Comparison of ENCODE assay signal across 9 cellular contexts in the genomic region with DNA sequence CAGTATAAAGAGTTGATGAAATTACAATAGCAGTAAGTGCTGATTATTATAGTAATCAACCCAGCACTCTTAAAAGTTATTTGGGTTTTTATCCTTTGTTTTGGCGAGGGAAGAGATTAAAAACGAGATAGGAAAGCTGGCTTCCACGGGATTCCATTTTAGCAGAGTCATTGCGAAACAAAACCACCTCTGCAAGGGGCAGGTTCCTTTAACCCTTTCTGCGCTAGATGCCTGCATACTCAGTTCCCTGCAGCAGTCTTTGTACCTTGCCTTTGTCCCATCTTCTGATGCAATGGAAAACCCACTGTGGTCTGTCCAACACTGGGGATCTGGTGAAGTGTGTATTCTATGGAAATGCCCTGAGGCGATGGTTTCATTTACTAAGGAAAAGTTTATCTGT. TPM values are rescaled to one million over a fixed set of nuclear protein-coding genes. Genes with fewer than 3 reads are reported as not detected.
A peak's percentile ranks its signal among the peaks of the same experiment; 100 is the strongest.
DNase-seq lines count a peak whose midpoint lies in the region; ATAC-seq and TF ChIP-seq lines count a peak whose summit lies in the region.
"Had no signal": no experiment of that assay in that cellular context is flagged by ENCODE, and none has a peak within 500 bp of the region (broad histone marks: within the 10 kb centered on the region; RNA-seq: fewer than 3 reads in every experiment).

No MANE protein-coding gene starts in this region.

- H3K36me3 ChIP-seq in breast epithelium: peaks cover 3% of the 10 kb centered on the region

- TF ChIP-seq CTCF in breast epithelium (IDR thresholded peaks at IDR 0.05): no peak

- peak overlapping the region in 2 of 3 donors; percentile 94 to 98 for H3K27ac Mint-ChIP-seq in IgD-negative memory B cell
- H3K27ac Mint-ChIP-seq in natural killer cell treated with Interleukin-12 subunit alpha and Interleukin-12 subunit beta and Interleukin-15 and Interleukin-18, amount 100 ng/mL, for 72 hours: peak overlapping the region in 1 of 2 donors; percentile 19

- peak overlapping the region; percentile 21 to 95 (median 92) for H3K4me3 Mint-ChIP-seq in IgD-negative memory B cell
- H3K4me3 Mint-ChIP-seq in natural killer cell treated with Interleukin-12 subunit alpha and Interleukin-12 subunit beta and Interleukin-15 and Interleukin-18, amount 100 ng/mL, for 72 hours: peak overlapping the region; percentile 87

- H3K27ac ChIP-seq in breast epithelium: peak overlapping the region; percentile 27 to 100

- no peak for TF ChIP-seq POLR2A in breast epithelium (IDR thresholded peaks at IDR 0.05)

- peaks cover 45 to 57% (median 50%) of the 10 kb centered on the region in 3 donors for H3K4me1 Mint-ChIP-seq in IgD-negative memory B cell
- peaks cover 46 to 47% of the 10 kb centered on the region in 2 donors for H3K4me1 Mint-ChIP-seq in natural killer cell treated with Interleukin-12 subunit alpha and Interleukin-12 subunit beta and Interleukin-15 and Interleukin-18, amount 100 ng/mL, for 72 hours (ENCODE audit: low read depth in 2 of 2)

- no peaks in the 10 kb centered on the region for H3K9me3 Mint-ChIP-seq in IgD-negative memory B cell
- no peaks in the 10 kb centered on the region for H3K9me3 Mint-ChIP-seq in natural killer cell treated with Interleukin-12 subunit alpha and Interleukin-12 subunit beta and Interleukin-15 and Interleukin-18, amount 100 ng/mL, for 72 hours

- H3K9me3 ChIP-seq in breast epithelium: no peaks in the 10 kb centered on the region

- ATAC-seq in natural killer cell treated with Interleukin-12 subunit alpha and Interleukin-12 subunit beta and Interleukin-15 and Interleukin-18, amount 100 ng/mL, for 72 hours: no peak
- ATAC-seq in HG02610 (IDR thresholded peaks at IDR 0.05; ENCODE audit: unreplicated experiment) (no peak), GM21360 (IDR thresholded peaks at IDR 0.05; ENCODE audit: unreplicated experiment) (no peak)

- no peaks in the 10 kb centered on the region for H3K27me3 ChIP-seq in breast epithelium

- DNase-seq in ELF-1 (ENCODE audit: low read depth, low spot score) (peak; percentile 77), breast epithelium (ENCODE audit: low spot score in 2 of 2) (no peak), NCI-H524 treated with DMSO at 0.1 percent for 48 hours (lab: John Stamatoyannopoulos, UW) (no peak), NCI-H2227 (lab: John Stamatoyannopoulos, UW; ENCODE audit: unreplicated experiment) (no peak)
- no peak for DNase-seq in natural killer cell treated with Interleukin-12 subunit alpha and Interleukin-12 subunit beta and Interleukin-15 and Interleukin-18, amount 100 ng/mL, for 72 hours (ENCODE audit: low spot score)
- DNase-seq: activated CD8-positive, alpha-beta memory T cell treated with anti-CD3 and anti-CD28 coated beads, Interleukin-2, amount 50 U/mL, for 48 hours had no signal

- H3K4me1 ChIP-seq in breast epithelium: peaks cover 3 to 22% of the 10 kb centered on the region in 2 donors

- peaks cover 4% of the 10 kb centered on the region for H3K36me3 Mint-ChIP-seq in IgD-negative memory B cell
- peaks cover 4% of the 10 kb centered on the region for H3K36me3 Mint-ChIP-seq in natural killer cell treated with Interleukin-12 subunit alpha and Interleukin-12 subunit beta and Interleukin-15 and Interleukin-18, amount 100 ng/mL, for 72 hours

- peak overlapping the region in 1 of 3 donors; percentile 35 for H3K4me3 ChIP-seq in breast epithelium

- intact Hi-C loops in breast epithelium (cut with DNase I; ENCODE audit: low total_unique reads): no loop called here

- no peaks in the 10 kb centered on the region for H3K27me3 Mint-ChIP-seq in IgD-negative memory B cell
- no peaks in the 10 kb centered on the region for H3K27me3 Mint-ChIP-seq in natural killer cell treated with Interleukin-12 subunit alpha and Interleukin-12 subunit beta and Interleukin-15 and Interleukin-18, amount 100 ng/mL, for 72 hours

RNA-seq across cellular contexts. Expression of a gene that starts 2.7 kb away (rescaled TPM):
- polyA plus RNA-seq in IgD-negative memory B cell: 194 TPM
- 100 to 1,000 TPM in 2 of 3 donors, 10 to 100 TPM in 1; 90.8 to 161 (median 104) TPM for total RNA-seq in breast epithelium
- 10 to 100 TPM; 23.4 to 37.7 TPM for total RNA-seq in natural killer cell treated with Interleukin-12 subunit alpha and Interleukin-12 subunit beta and Interleukin-15 and Interleukin-18, amount 100 ng/mL, for 72 hours
